Comparison of ENCODE assay signal across 11 cellular contexts in genomic region chr3:99934984-99935797, GRCh38.
DNase-seq lines count a peak whose midpoint lies in the region; ATAC-seq, FAIRE-seq and TF ChIP-seq lines count a peak whose summit lies in the region.
"Had no signal": no experiment of that assay in that cellular context is flagged by ENCODE, and none has a peak within 500 bp of the region (broad histone marks: within the 10 kb centered on the region; RNA-seq: fewer than 3 reads in every experiment).

No MANE protein-coding gene starts in this region.

- H3K9ac ChIP-seq in parathyroid adenoma: no peak overlapping the region

- H3K27me3 ChIP-seq in brain microvascular endothelial cell (replicated peaks) (no peaks in the 10 kb centered on the region), right cardiac atrium (ENCODE audit: control insufficient read depth, insufficient read depth) (no peaks in the 10 kb centered on the region), parathyroid adenoma (ENCODE audit: control insufficient read depth, insufficient read depth, low read length) (no peaks in the 10 kb centered on the region), osteoblast (ENCODE audit: insufficient read depth, low read length) (no peaks in the 10 kb centered on the region)
- H3K27me3 ChIP-seq: vagina had no signal

- WGBS in right cardiac atrium: 15% methylated on average over 4 of the region's 4 CpGs

- intact Hi-C loops in right cardiac atrium (cut with DNase I): no loop called here

- H3K79me2 ChIP-seq in parathyroid adenoma: no peaks in the 10 kb centered on the region
- no peaks in the 10 kb centered on the region for H3K79me2 ChIP-seq in osteoblast (ENCODE audit: insufficient read depth, low read length)

- peak; percentile 83 to 94 for ATAC-seq in right cardiac atrium
- ATAC-seq in HG02885 (IDR thresholded peaks at IDR 0.05; ENCODE audit: poor library complexity, unreplicated experiment): no peak
- no peak for ATAC-seq in GM19463 (IDR thresholded peaks at IDR 0.05; ENCODE audit: unreplicated experiment)
- ATAC-seq: activated CD4-positive, alpha-beta T cell treated with anti-CD3 and anti-CD28 coated beads for 36 hours had no signal

- TF ChIP-seq CTCF in brain microvascular endothelial cell (IDR thresholded peaks at IDR 0.05; ENCODE audit: low read depth, low read length, missing control alignments): no peak
- TF ChIP-seq CTCF in parathyroid adenoma (IDR thresholded peaks at IDR 0.05): no peak
- TF ChIP-seq CTCF in osteoblast (IDR thresholded peaks at IDR 0.05; ENCODE audit: extremely low read depth, low read depth, low read length): no peak
- no peak for TF ChIP-seq CTCF in coronary artery (IDR thresholded peaks at IDR 0.05)

- peaks cover 9% of the 10 kb centered on the region for H3K4me1 ChIP-seq in right cardiac atrium (ENCODE audit: control insufficient read depth, insufficient read depth, low read length)
- H3K4me1 ChIP-seq in parathyroid adenoma: peaks cover 23% of the 10 kb centered on the region
- peaks cover 33% of the 10 kb centered on the region for H3K4me1 ChIP-seq in osteoblast (ENCODE audit: insufficient read depth, low read length)

- H2AFZ ChIP-seq in parathyroid adenoma (peak overlapping the region; percentile 58), osteoblast (ENCODE audit: low read length) (no peak overlapping the region)

- H3K4me3 ChIP-seq in brain microvascular endothelial cell (ENCODE audit: low read depth, low read length): no peak overlapping the region
- no peak overlapping the region for H3K4me3 ChIP-seq in right cardiac atrium (ENCODE audit: low read length)
- H3K4me3 ChIP-seq in parathyroid adenoma (ENCODE audit: low read depth, low read length): peak overlapping the region; percentile 7
- no peak overlapping the region for H3K4me3 ChIP-seq in osteoblast (ENCODE audit: insufficient read depth, low read length)
- no peak overlapping the region for H3K4me3 ChIP-seq in coronary artery
- H3K4me3 ChIP-seq: vagina had no signal

- H3K9me3 ChIP-seq in right cardiac atrium (ENCODE audit: control insufficient read depth, low read length) (no peaks in the 10 kb centered on the region), parathyroid adenoma (ENCODE audit: control insufficient read depth, low read length) (no peaks in the 10 kb centered on the region), osteoblast (ENCODE audit: low read depth, low read length) (no peaks in the 10 kb centered on the region)
- H3K9me3 ChIP-seq: vagina had no signal

- DNase-seq in GM19239 (ENCODE audit: insufficient read length, low spot score) (no peak), brain microvascular endothelial cell (peak; percentile 21), right cardiac atrium (no peak), osteoblast (ENCODE audit: insufficient read length, low spot score, missing footprints) (no peak), coronary artery (ENCODE audit: low spot score) (no peak)
- DNase-seq: activated CD4-positive, alpha-beta T cell treated with anti-CD3 and anti-CD28 coated beads for 36 hours; NCI-H1436 treated with DMSO at 0.1 percent for 48 hours had no signal

- H3K36me3 ChIP-seq in brain microvascular endothelial cell (replicated peaks): no peaks in the 10 kb centered on the region
- no peaks in the 10 kb centered on the region for H3K36me3 ChIP-seq in parathyroid adenoma (ENCODE audit: control insufficient read depth, insufficient read depth, low read length)
- no peaks in the 10 kb centered on the region for H3K36me3 ChIP-seq in osteoblast (ENCODE audit: insufficient read depth, low read length)
- H3K36me3 ChIP-seq: vagina had no signal

- no peaks in the 10 kb centered on the region for H4K20me1 ChIP-seq in osteoblast (ENCODE audit: insufficient read depth, low read length)

- FAIRE-seq in GM19239 (lab: Jason Lieb, UNC): peak; percentile 28

- H3K27ac ChIP-seq in brain microvascular endothelial cell: no peak overlapping the region
- peak overlapping the region; percentile 62 for H3K27ac ChIP-seq in right cardiac atrium (ENCODE audit: low read length)
- peak overlapping the region; percentile 36 for H3K27ac ChIP-seq in parathyroid adenoma
- H3K27ac ChIP-seq in osteoblast (ENCODE audit: low read depth, low read length): no peak overlapping the region
- peak overlapping the region in 1 of 2 donors; percentile 65 for H3K27ac ChIP-seq in coronary artery
- H3K27ac ChIP-seq: vagina had no signal

- in situ Hi-C loops in brain microvascular endothelial cell (cut with HindIII; ENCODE audit: low pct_ligation_motif_present, low sequenced_read_pairs): no loop called here

- H3K4me2 ChIP-seq in parathyroid adenoma (ENCODE audit: low read length): peak overlapping the region; percentile 23
- H3K4me2 ChIP-seq in osteoblast (ENCODE audit: insufficient read depth, low read length): no peak overlapping the region

Comparison
In these comparisons a context has a peak if more than half of its experiments do, and no peak if none do; other contexts are left out.
1. H3K27ac ChIP-seq: peak in right cardiac atrium (single experiment) and parathyroid adenoma (single experiment); none in brain microvascular endothelial cell (single experiment) and osteoblast (single experiment).
2. ATAC-seq: peak in right cardiac atrium (2 of 2); none in HG02885 (single experiment) and GM19463 (single experiment).